ENCODE assay signal across 1 cellular context in genomic region chr5:121660142-121660541, GRCh38.
TF ChIP-seq lines count a peak whose summit lies in the region.

No MANE protein-coding gene starts in this region.

TF ChIP-seq in GM23338, 12 proteins besides CTCF, POLR2A, EP300 and RAD21 (continued from another document):
- TF ChIP-seq ZNF462 (CRISPR knock-in tag; IDR thresholded peaks at IDR 0.05) (no peak), NANOG (IDR thresholded peaks at IDR 0.05; ENCODE audit: borderline replicate concordance) (no peak), EZH2 (IDR thresholded peaks at IDR 0.05; ENCODE audit: low read depth, unreplicated experiment) (no peak), POLR2AphosphoS5 (IDR thresholded peaks at IDR 0.05; ENCODE audit: low read depth) (no peak), EZH2phosphoT487 (IDR thresholded peaks at IDR 0.05; ENCODE audit: unreplicated experiment) (no peak), ZNF114 (CRISPR knock-in tag; IDR thresholded peaks at IDR 0.05) (no peak), STAT1 (IDR thresholded peaks at IDR 0.05; ENCODE audit: unreplicated experiment) (no peak), JUNB (IDR thresholded peaks at IDR 0.05; ENCODE audit: unreplicated experiment) (no peak), ETS1 (IDR thresholded peaks at IDR 0.05) (no peak)
TF ChIP-seq in GM23338: peak in this region for 0.
